In genomic region chr1:203796223-203796747, GRCh38 we compare ENCODE assay signal across 8 cellular contexts. TPM values are rescaled to one million over a fixed set of nuclear protein-coding genes. Genes with fewer than 3 reads are reported as not detected.
A peak's percentile ranks its signal among the peaks of the same experiment; 100 is the strongest.
DNase-seq lines count a peak whose midpoint lies in the region; ATAC-seq and TF ChIP-seq lines count a peak whose summit lies in the region.

No MANE protein-coding gene starts in this region.

- H3K36me3 ChIP-seq in ectodermal cell (ENCODE audit: control insufficient read depth, insufficient read depth, low read length): peaks cover 20% of the 10 kb centered on the region
- peaks cover 7 to 11% of the 10 kb centered on the region in 2 donors for H3K36me3 ChIP-seq in mucosa of rectum (ENCODE audit: control insufficient read depth in 2 of 2, insufficient read depth in 2 of 2, low read length in 2 of 2)
- H3K36me3 ChIP-seq in suprapubic skin: peaks cover 4% of the 10 kb centered on the region

- 6 to 9% methylated on average over 14 of the region's 14 CpGs for WGBS in ectodermal cell, 2 experiments
- whole genome bisulfite sequencing in suprapubic skin: 1% methylated on average over 14 of the region's 14 CpGs

- H3K27ac ChIP-seq in ectodermal cell (ENCODE audit: insufficient read depth, low read depth, low read length, poor library complexity, severe bottlenecking) (peak overlapping the region; percentile 99), mucosa of rectum (ENCODE audit: low read depth in 2 of 2, low read length in 2 of 2) (peak overlapping the region; percentile 90 to 91), suprapubic skin (peak overlapping the region; percentile 98)

- TF ChIP-seq EP300 in suprapubic skin (IDR thresholded peaks at IDR 0.05): no peak

- TF ChIP-seq CTCF in suprapubic skin (IDR thresholded peaks at IDR 0.05) (no peak), GM10248 (IDR thresholded peaks at IDR 0.05; ENCODE audit: control extremely low read depth, extremely low read depth, low read depth, missing control alignments) (no peak)

- no peak for TF ChIP-seq POLR2A in suprapubic skin (IDR thresholded peaks at IDR 0.05)

- H3K4me3 ChIP-seq in ectodermal cell (ENCODE audit: insufficient read depth, low read depth, low read length) (peak overlapping the region; percentile 84), mucosa of rectum (ENCODE audit: low read length in 2 of 2) (peak overlapping the region; percentile 87 to 92), suprapubic skin (peak overlapping the region; percentile 90)

- DNase-seq in NCI-H1092 treated with DMSO at 0.1 percent for 48 hours (lab: John Stamatoyannopoulos, UW): peak; percentile 48
- no peak for DNase-seq in NCI-H1092 (lab: John Stamatoyannopoulos, UW)
- DNase-seq in T-helper 9 cell: peak; percentile 7
- DNase-seq in suprapubic skin (ENCODE audit: low spot score in 2 of 2): peak in 1 of 2 donors; percentile 67
- no peak for DNase-seq in GM10248 (ENCODE audit: extremely low spot score)

- CTCF ChIA-PET in GM10248 (lab: Yijun Ruan, JAX): no interaction called here

- H3K4me1 ChIP-seq in ectodermal cell (ENCODE audit: control insufficient read depth, insufficient read depth, low read length) (no peaks in the 10 kb centered on the region), mucosa of rectum (ENCODE audit: control insufficient read depth in 2 of 2, insufficient read depth in 2 of 2, low read length in 2 of 2) (peaks cover 17 to 21% of the 10 kb centered on the region in 2 donors), suprapubic skin (peaks cover 54% of the 10 kb centered on the region)

- peak; percentile 4 for ATAC-seq in HG03139 (IDR thresholded peaks at IDR 0.05; ENCODE audit: unreplicated experiment)

- no peaks in the 10 kb centered on the region for H3K27me3 ChIP-seq in ectodermal cell (ENCODE audit: control insufficient read depth, insufficient read depth, low read length, poor library complexity, severe bottlenecking)
- no peaks in the 10 kb centered on the region for H3K27me3 ChIP-seq in mucosa of rectum (ENCODE audit: control insufficient read depth in 2 of 2, insufficient read depth in 2 of 2, low read length in 2 of 2)
- H3K27me3 ChIP-seq in suprapubic skin: no peaks in the 10 kb centered on the region

- POLR2A ChIA-PET in GM10248 (lab: Yijun Ruan, JAX): interaction anchor here (0.6 kb wide), 1 partner anchor 45 kb away, joined by 4 read pairs; no protein-coding TSS in a partner anchor

- peak overlapping the region; percentile 83 to 92 for H3K9ac ChIP-seq in mucosa of rectum (ENCODE audit: low read depth in 1 of 2, low read length in 2 of 2)

- H3K9me3 ChIP-seq in ectodermal cell (ENCODE audit: control insufficient read depth, low read length) (no peaks in the 10 kb centered on the region), mucosa of rectum (ENCODE audit: control insufficient read depth in 2 of 2, low read length in 2 of 2) (no peaks in the 10 kb centered on the region), suprapubic skin (no peaks in the 10 kb centered on the region)

RNA-seq across cellular contexts. Expression of gene ZBED6, which starts 0.9 kb away (rescaled TPM):
- 14.6 TPM for polyA plus RNA-seq in ectodermal cell (2013, experiment 1 of 4)
- polyA plus RNA-seq in ectodermal cell (2013, experiment 2 of 4): 10.0 TPM
- 5.5 TPM for polyA plus RNA-seq in ectodermal cell (2013, experiment 3 of 4)
- polyA plus RNA-seq in ectodermal cell (2013, experiment 4 of 4): 8.0 TPM
- total RNA-seq in suprapubic skin: 10 to 100 TPM; 19.2 to 76.7 (median 30.3) TPM

RNA-seq across cellular contexts. Expression of gene ZC3H11A, which starts 0.9 kb away (rescaled TPM):
- 94.0 TPM for polyA plus RNA-seq in ectodermal cell (2013, experiment 1 of 4)
- 103 TPM for polyA plus RNA-seq in ectodermal cell (2013, experiment 2 of 4)
- 71.4 TPM for polyA plus RNA-seq in ectodermal cell (2013, experiment 3 of 4)
- 77.8 TPM for polyA plus RNA-seq in ectodermal cell (2013, experiment 4 of 4)
- 100 to 1,000 TPM in 3 of 4 donors, 10 to 100 TPM in 1; 99.8 to 153 (median 110) TPM for total RNA-seq in suprapubic skin

RNA-seq across cellular contexts. Expression of gene LAX1, which starts 31.3 kb away (rescaled TPM):
- not detected for polyA plus RNA-seq in ectodermal cell (2013, experiment 1 of 4)
- not detected for polyA plus RNA-seq in ectodermal cell (2013, experiment 2 of 4)
- not detected for polyA plus RNA-seq in ectodermal cell (2013, experiment 3 of 4)
- polyA plus RNA-seq in ectodermal cell (2013, experiment 4 of 4): not detected
- under 1 TPM in 3 of 4 donors, not detected in 1; 0.25 to 0.97 (median 0.45) TPM for total RNA-seq in suprapubic skin

Comparison
In these comparisons a context has a peak if more than half of its experiments do, and no peak if none do; other contexts are left out.
1. DNase-seq: peak in NCI-H1092 treated with DMSO at 0.1 percent for 48 hours (single experiment) and T-helper 9 cell (single experiment); none in NCI-H1092 (single experiment) and GM10248 (single experiment).
2. Peak in every context shown above with its lines, with median percentiles within 50 percentile points of each other: H3K27ac ChIP-seq and H3K4me3 ChIP-seq.